ENCODE assay signal across 23 cellular contexts in genomic region chr7:138603549-138604324, GRCh38.
A peak's percentile ranks its signal among the peaks of the same experiment; 100 is the strongest.
DNase-seq lines count a peak whose midpoint lies in the region; ATAC-seq and TF ChIP-seq lines count a peak whose summit lies in the region.
"Had no signal": no experiment of that assay in that cellular context is flagged by ENCODE, and none has a peak within 500 bp of the region (broad histone marks: within the 10 kb centered on the region; RNA-seq: fewer than 3 reads in every experiment).

No MANE protein-coding gene starts in this region.

- ATAC-seq in left lobe of liver (peak; percentile 96), GM18858 (IDR thresholded peaks at IDR 0.05; ENCODE audit: unreplicated experiment) (no peak)
- ATAC-seq: gastrocnemius medialis; stimulated activated naive CD8-positive, alpha-beta T cell treated with anti-CD3 and anti-CD28 coated beads, Interleukin-15, amount 100 ng/mL, for 72 hours; T-helper 17 cell had no signal

- H3F3A ChIP-seq in Loucy (ENCODE audit: low read depth): no peaks in the 10 kb centered on the region; the same call in 1 of the 2 replicates

- intact Hi-C loops in vagina (cut with DNase I): no loop called here

- H3K27ac ChIP-seq in vagina: no peak overlapping the region
- H3K27ac ChIP-seq: gastrocnemius medialis, SJCRH30, tibial nerve had no signal

- no peaks in the 10 kb centered on the region for H3K9me2 ChIP-seq in Loucy (replicated peaks; ENCODE audit: low read depth, low read length)

- H3K4me1 ChIP-seq in Loucy (ENCODE audit: insufficient read depth, low read length, poor library complexity, severe bottlenecking) (peaks cover 61% of the 10 kb centered on the region), vagina (no peaks in the 10 kb centered on the region)
- H3K4me1 ChIP-seq: gastrocnemius medialis, tibial nerve had no signal

- H3K4me2 ChIP-seq in Loucy (ENCODE audit: low read depth, low read length, poor library complexity, severe bottlenecking): peak overlapping the region; percentile 63

- peak overlapping the region; percentile 46 for H3K9ac ChIP-seq in Loucy (ENCODE audit: low read depth, low read length, poor library complexity, severe bottlenecking)

- no peaks in the 10 kb centered on the region for H4K20me1 ChIP-seq in Loucy (ENCODE audit: insufficient read depth, low read length, poor library complexity, severe bottlenecking)

- H3K9me3 ChIP-seq in Loucy (ENCODE audit: insufficient read depth, low read depth, low read length) (peaks cover 4% of the 10 kb centered on the region; the same call in 1 of the 2 replicates), vagina (no peaks in the 10 kb centered on the region)
- H3K9me3 ChIP-seq: gastrocnemius medialis, SJCRH30, tibial nerve had no signal

- no peak for TF ChIP-seq POLR2A in vagina (IDR thresholded peaks at IDR 0.05)

- no peak overlapping the region for H2AFZ ChIP-seq in Loucy (ENCODE audit: low read length)

- H3K36me3 ChIP-seq in Loucy (ENCODE audit: insufficient read depth, low read length): no peaks in the 10 kb centered on the region
- no peaks in the 10 kb centered on the region for H3K36me3 ChIP-seq in vagina
- H3K36me3 ChIP-seq: gastrocnemius medialis, SJCRH30, tibial nerve had no signal

- DNase-seq in GF-D8 (lab: John Stamatoyannopoulos, UW): peak; percentile 91
- peak; percentile 34 for DNase-seq in amniotic epithelial cell (ENCODE audit: low read depth)
- peak; percentile 52 for DNase-seq in left lobe of liver (ENCODE audit: low spot score)
- DNase-seq in vagina (ENCODE audit: extremely low spot score in 2 of 2): no peak
- no peak for DNase-seq in NCI-H2171 treated with DMSO at 0.1 percent for 48 hours (lab: John Stamatoyannopoulos, UW)
- DNase-seq: activated CD4-positive, alpha-beta T cell treated with anti-CD3 and anti-CD28 coated beads, Interleukin-2, amount 50 U/mL, for 1 hour; activated CD8-positive, alpha-beta memory T cell treated with anti-CD3 and anti-CD28 coated beads, Interleukin-2, amount 50 U/mL, for 4 hours; activated naive CD8-positive, alpha-beta T cell treated with anti-CD3 and anti-CD28 coated beads for 36 hours; CD4-positive, alpha-beta memory T cell; effector memory CD4-positive, alpha-beta T cell; gastrocnemius medialis; mesendoderm; NCI-H1436 treated with DMSO at 0.1 percent for 48 hours; NCI-H526 treated with DMSO at 0.1 percent for 48 hours; occipital lobe; retina; SJCRH30; stimulated activated CD4-positive, alpha-beta T cell treated with anti-CD3 and anti-CD28 coated beads, Interleukin-12 subunit alpha, Interleukin-12 subunit beta, amount 100 ng/mL, for 4 hours; stimulated activated naive CD8-positive, alpha-beta T cell treated with anti-CD3 and anti-CD28 coated beads, Interleukin-15, amount 100 ng/mL, for 72 hours; T-helper 17 cell had no signal

- H3K79me2 ChIP-seq in Loucy (ENCODE audit: insufficient read depth, low read length): no peaks in the 10 kb centered on the region

- no peaks in the 10 kb centered on the region for H3K27me3 ChIP-seq in Loucy (ENCODE audit: insufficient read depth, low read length, poor library complexity, severe bottlenecking)
- H3K27me3 ChIP-seq in vagina: no peaks in the 10 kb centered on the region
- H3K27me3 ChIP-seq: gastrocnemius medialis, SJCRH30, tibial nerve had no signal

- TF ChIP-seq CTCF in Loucy (conservative IDR thresholded peaks at IDR 0.05; ENCODE audit: low read length): no peak
- TF ChIP-seq CTCF in vagina (IDR thresholded peaks at IDR 0.05): no peak

- H3K4me3 ChIP-seq in Loucy (ENCODE audit: low read length, poor library complexity, severe bottlenecking) (no peak overlapping the region), vagina (no peak overlapping the region)
- H3K4me3 ChIP-seq: gastrocnemius medialis, SJCRH30, tibial nerve had no signal

Comparison
In these comparisons a context has a peak if more than half of its experiments do, and no peak if none do; other contexts are left out.
1. DNase-seq: peak in GF-D8 (single experiment), amniotic epithelial cell (single experiment) and left lobe of liver (single experiment); none in vagina (0 of 2) and NCI-H2171 treated with DMSO at 0.1 percent for 48 hours (single experiment).